ENCODE assay signal across 8 cellular contexts in the genomic region with DNA sequence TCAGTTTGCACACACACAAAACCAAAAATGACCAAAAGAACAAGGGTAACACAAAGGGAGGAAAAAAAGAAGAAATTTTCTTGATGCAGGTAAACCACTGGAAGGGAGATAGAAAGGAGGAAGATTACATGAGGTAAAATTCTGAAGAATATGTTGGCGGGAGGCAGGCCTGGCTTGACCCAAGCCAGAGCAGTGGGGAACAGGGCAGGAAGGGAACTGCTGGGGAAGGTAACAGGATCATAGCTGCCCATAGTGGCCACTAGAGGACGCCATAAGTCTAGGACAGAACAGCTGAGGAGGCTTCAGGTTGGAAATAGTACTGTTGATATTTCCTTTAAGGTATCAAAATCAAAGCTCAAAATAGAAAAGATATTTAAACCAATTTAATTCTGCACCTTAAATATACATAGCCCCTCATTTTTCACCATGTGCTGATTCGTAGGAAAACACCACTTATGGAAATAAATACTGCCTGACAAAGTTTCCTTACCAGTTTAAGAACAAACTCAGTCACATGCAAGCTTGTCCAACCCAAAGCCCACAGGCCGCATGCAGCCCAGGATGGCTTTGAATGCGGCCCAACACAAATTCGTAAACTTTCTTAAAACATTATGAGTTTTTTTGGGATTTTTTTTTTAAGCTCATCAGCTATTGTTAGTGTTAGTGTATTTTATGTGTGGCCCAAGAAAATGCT. TPM values are rescaled to one million over a fixed set of nuclear protein-coding genes. Genes with fewer than 3 reads are reported as not detected.
A peak's percentile ranks its signal among the peaks of the same experiment; 100 is the strongest.
DNase-seq lines count a peak whose midpoint lies in the region; ATAC-seq and TF ChIP-seq lines count a peak whose summit lies in the region.

No MANE protein-coding gene starts in this region.

- H4K20me1 ChIP-seq in OCI-LY7 (ENCODE audit: insufficient read depth, low read length): no peaks in the 10 kb centered on the region

- no peak overlapping the region for H3K4me3 Mint-ChIP-seq in Calu3 (ENCODE audit: low read depth, unreplicated experiment)
- no peak overlapping the region for H3K4me3 Mint-ChIP-seq in activated T-helper 2 cell treated with anti-CD3 and anti-CD28 coated beads, Interferon-gamma antibody, Interleukin-2, Interleukin-4, amounts not matched to agents 10 μg/mL and 5 μg/mL and 100 μg/mL, durations not matched to agents 14 hours and 24 hours and 36 hours (ENCODE audit: low read depth)

- H3K4me1 ChIP-seq in OCI-LY7 (ENCODE audit: insufficient read depth, low read length, poor library complexity, severe bottlenecking) (no peaks in the 10 kb centered on the region), psoas muscle (no peaks in the 10 kb centered on the region)

- CTCF ChIA-PET in Calu3 (lab: Charles Lee): interaction anchor here (0.7 to 1.4 kb wide), 7 partner anchors 11 to 235 kb away, joined by 3 to 9 read pairs (median 7); partner anchors contain the start of gene ORC6
- CTCF ChIA-PET in OCI-LY7 (lab: Charles Lee; ENCODE audit: unreplicated experiment): interaction anchor here (0.5 to 1.1 kb wide), 4 partner anchors 116 to 243 kb away, joined by 3 to 4 read pairs (median 3); no protein-coding TSS in a partner anchor

- peaks cover 68% of the 10 kb centered on the region for H3K36me3 Mint-ChIP-seq in Calu3 (ENCODE audit: insufficient read depth, unreplicated experiment)
- peaks cover 60% of the 10 kb centered on the region for H3K36me3 Mint-ChIP-seq in activated T-helper 2 cell treated with anti-CD3 and anti-CD28 coated beads, Interferon-gamma antibody, Interleukin-2, Interleukin-4, amounts not matched to agents 10 μg/mL and 5 μg/mL and 100 μg/mL, durations not matched to agents 14 hours and 24 hours and 36 hours (ENCODE audit: low read depth)

- no peaks in the 10 kb centered on the region for H3K79me2 ChIP-seq in OCI-LY7 (ENCODE audit: insufficient read depth, low read depth, low read length)

- BruUV-seq in Calu3 (replicated peaks; lab: Mats Ljungman, UMichigan): no TSS peak
- BruUV-seq in OCI-LY7 (replicated peaks; lab: Mats Ljungman, UMichigan): no TSS peak

- H3K27ac Mint-ChIP-seq in Calu3 (ENCODE audit: unreplicated experiment): no peak overlapping the region
- no peak overlapping the region for H3K27ac Mint-ChIP-seq in activated T-helper 2 cell treated with anti-CD3 and anti-CD28 coated beads, Interferon-gamma antibody, Interleukin-2, Interleukin-4, amounts not matched to agents 10 μg/mL and 5 μg/mL and 100 μg/mL, durations not matched to agents 14 hours and 24 hours and 36 hours

- peak; percentile 75 for ATAC-seq in GM21367 (IDR thresholded peaks at IDR 0.05; ENCODE audit: unreplicated experiment)
- ATAC-seq in psoas muscle: peak; percentile 86 to 97 (median 95)
- ATAC-seq in GM18873 (IDR thresholded peaks at IDR 0.05; ENCODE audit: low FRiP score, unreplicated experiment): no peak

- no peaks in the 10 kb centered on the region for H3K9me3 Mint-ChIP-seq in Calu3 (ENCODE audit: low read depth, unreplicated experiment)
- H3K9me3 Mint-ChIP-seq in activated T-helper 2 cell treated with anti-CD3 and anti-CD28 coated beads, Interferon-gamma antibody, Interleukin-2, Interleukin-4, amounts not matched to agents 10 μg/mL and 5 μg/mL and 100 μg/mL, durations not matched to agents 14 hours and 24 hours and 36 hours: no peaks in the 10 kb centered on the region

- no peak overlapping the region for H3K4me2 ChIP-seq in OCI-LY7 (ENCODE audit: low read length)

- no peaks in the 10 kb centered on the region for H3K27me3 Mint-ChIP-seq in Calu3 (ENCODE audit: unreplicated experiment)
- no peaks in the 10 kb centered on the region for H3K27me3 Mint-ChIP-seq in activated T-helper 2 cell treated with anti-CD3 and anti-CD28 coated beads, Interferon-gamma antibody, Interleukin-2, Interleukin-4, amounts not matched to agents 10 μg/mL and 5 μg/mL and 100 μg/mL, durations not matched to agents 14 hours and 24 hours and 36 hours (ENCODE audit: low read depth)

- H3K36me3 ChIP-seq in OCI-LY7 (ENCODE audit: insufficient read depth, low read length): peaks cover 90% of the 10 kb centered on the region
- peaks cover 5 to 96% of the 10 kb centered on the region in 2 donors for H3K36me3 ChIP-seq in psoas muscle (ENCODE audit: insufficient read depth in 1 of 2, low read depth in 1 of 2)

- intact Hi-C loops in Calu3 (cut with micrococcal nuclease; ENCODE audit: unreplicated experiment) (loop anchor here (1.0 to 5.0 kb wide), 3 partner anchors 51 to 234 kb away; partner anchors contain the start of gene SHCBP1), OCI-LY7 (cut with micrococcal nuclease; ENCODE audit: unreplicated experiment) (loop anchor here (1.0 to 5.0 kb wide), 4 partner anchors 15 to 254 kb away; no protein-coding TSS in a partner anchor), psoas muscle (cut with DNase I) (loop anchor here (2.0 to 5.0 kb wide), 2 partner anchors 129 kb away; no protein-coding TSS in a partner anchor)
- intact Hi-C loops in activated T-helper 2 cell treated with anti-CD3 and anti-CD28 coated beads, Interferon-gamma antibody, Interleukin-2, Interleukin-4, amounts not matched to agents 10 μg/mL and 5 μg/mL and 100 μg/mL, durations not matched to agents 14 hours and 24 hours and 36 hours (cut with micrococcal nuclease): loop anchor here (2.0 to 5.0 kb wide), 2 partner anchors 235 to 259 kb away; no protein-coding TSS in a partner anchor

- no peak overlapping the region for H2AFZ ChIP-seq in OCI-LY7 (ENCODE audit: low read length)

- no peak overlapping the region for H3K27ac ChIP-seq in OCI-LY7 (ENCODE audit: low read depth, low read length, poor library complexity, severe bottlenecking)
- H3K27ac ChIP-seq in psoas muscle: no peak overlapping the region

- no peak overlapping the region for H3K4me3 ChIP-seq in OCI-LY7 (ENCODE audit: low read depth, low read length, poor library complexity, severe bottlenecking)
- H3K4me3 ChIP-seq in psoas muscle: no peak overlapping the region

- H3K9me3 ChIP-seq in OCI-LY7 (ENCODE audit: low read length) (no peaks in the 10 kb centered on the region), psoas muscle (no peaks in the 10 kb centered on the region)

- H3K9me2 ChIP-seq in OCI-LY7 (ENCODE audit: insufficient read depth, low read length): no peaks in the 10 kb centered on the region

- H3K27me3 ChIP-seq in psoas muscle (ENCODE audit: insufficient read depth in 3 of 3, low read length in 2 of 3): no peaks in the 10 kb centered on the region

- POLR2A ChIA-PET in OCI-LY7 (lab: Charles Lee): interaction anchor here (0.6 to 3.1 kb wide), 6 partner anchors 11 to 173 kb away, joined by 3 to 15 read pairs (median 4); no protein-coding TSS in a partner anchor

- WGBS in psoas muscle, 3 donors: 68 to 76% (median 71%) methylated on average over 6 of the region's 6 CpGs

- TF ChIP-seq CTCF in Calu3 (IDR thresholded peaks at IDR 0.05; ENCODE audit: unreplicated experiment): peak; percentile 84
- TF ChIP-seq CTCF in OCI-LY7 (conservative IDR thresholded peaks at IDR 0.05; ENCODE audit: low read length): peak; percentile 99
- TF ChIP-seq CTCF in psoas muscle (IDR thresholded peaks at IDR 0.05): peak; percentile 92

- H3K4me1 Mint-ChIP-seq in Calu3 (ENCODE audit: low read depth, unreplicated experiment): peaks cover 8% of the 10 kb centered on the region
- no peaks in the 10 kb centered on the region for H3K4me1 Mint-ChIP-seq in activated T-helper 2 cell treated with anti-CD3 and anti-CD28 coated beads, Interferon-gamma antibody, Interleukin-2, Interleukin-4, amounts not matched to agents 10 μg/mL and 5 μg/mL and 100 μg/mL, durations not matched to agents 14 hours and 24 hours and 36 hours (ENCODE audit: low read depth)

- peak; percentile 57 for DNase-seq in Calu3
- peak; percentile 28 for DNase-seq in HuH-7.5 (ENCODE audit: low spot score)
- DNase-seq in OCI-LY7 (ENCODE audit: low spot score): peak; percentile 78
- peak; percentile 25 for DNase-seq in activated T-helper 2 cell treated with anti-CD3 and anti-CD28 coated beads, Interferon-gamma antibody, Interleukin-2, Interleukin-4, amounts not matched to agents 10 μg/mL and 5 μg/mL and 100 μg/mL, durations not matched to agents 14 hours and 24 hours and 36 hours (ENCODE audit: low spot score)
- DNase-seq in glomerular visceral epithelial cell (ENCODE audit: extremely low spot score): peak; percentile 65
- DNase-seq in psoas muscle: peak in 1 of 2 donors; percentile 25

RNA-seq across cellular contexts. Expression of gene VPS35, which starts 15.5 kb away (rescaled TPM):
- total RNA-seq in Calu3 (2022) (168 and 181 TPM in 2 replicates), OCI-LY7 (2022) (100 and 105 TPM in 2 replicates), psoas muscle (10 to 100 TPM; 29.9 to 49.8 (median 40.4) TPM)
- 48.0 and 64.6 TPM in 2 replicates for total RNA-seq in OCI-LY7 (2014; rRNA removed; shearing (Covaris generic))
- 90.4 and 90.5 TPM in 2 replicates for total RNA-seq in activated T-helper 2 cell treated with anti-CD3 and anti-CD28 coated beads, Interferon-gamma antibody, Interleukin-2, Interleukin-4, amounts not matched to agents 10 μg/mL and 5 μg/mL and 100 μg/mL, durations not matched to agents 14 hours and 24 hours and 36 hours
- polyA plus RNA-seq in psoas muscle: 10 to 100 TPM; 22.8 to 47.0 (median 23.5) TPM

RNA-seq across cellular contexts. Expression of gene ORC6, which starts 16.0 kb away (rescaled TPM):
- total RNA-seq in Calu3 (2022) (64.9 and 68.3 TPM in 2 replicates), OCI-LY7 (2022) (100 and 109 TPM in 2 replicates), psoas muscle (under 1 TPM; 0.26 to 0.79 (median 0.34) TPM)
- total RNA-seq in OCI-LY7 (2014; rRNA removed; shearing (Covaris generic)): 60.6 and 67.4 TPM in 2 replicates
- 56.2 and 56.8 TPM in 2 replicates for total RNA-seq in activated T-helper 2 cell treated with anti-CD3 and anti-CD28 coated beads, Interferon-gamma antibody, Interleukin-2, Interleukin-4, amounts not matched to agents 10 μg/mL and 5 μg/mL and 100 μg/mL, durations not matched to agents 14 hours and 24 hours and 36 hours
- 1 to 10 TPM in 2 of 3 donors, under 1 TPM in 1; 0.70 to 2.5 (median 1.6) TPM for polyA plus RNA-seq in psoas muscle

RNA-seq across cellular contexts. Expression of gene SHCBP1, which starts 52.3 kb away (rescaled TPM):
- total RNA-seq in Calu3 (2022) (43.2 and 54.8 TPM in 2 replicates), OCI-LY7 (2022) (49.5 and 49.6 TPM in 2 replicates), psoas muscle (1 to 10 TPM in 1 of 4 donors, under 1 TPM in 3; 0.28 to 1.2 (median 0.42) TPM)
- total RNA-seq in OCI-LY7 (2014; rRNA removed; shearing (Covaris generic)): 32.6 and 35.3 TPM in 2 replicates
- 45.6 and 46.9 TPM in 2 replicates for total RNA-seq in activated T-helper 2 cell treated with anti-CD3 and anti-CD28 coated beads, Interferon-gamma antibody, Interleukin-2, Interleukin-4, amounts not matched to agents 10 μg/mL and 5 μg/mL and 100 μg/mL, durations not matched to agents 14 hours and 24 hours and 36 hours
- under 1 TPM; 0.18 to 0.46 (median 0.35) TPM for polyA plus RNA-seq in psoas muscle

Comparison
In these comparisons a context has a peak if more than half of its experiments do, and no peak if none do; other contexts are left out.
1. RNA of gene ORC6, which starts 16.0 kb away (total RNA-seq): 60.6 to 109 TPM in OCI-LY7, 64.9 to 68.3 TPM in Calu3 and 56.2 to 56.8 TPM in activated T-helper 2 cell treated with anti-CD3 and anti-CD28 coated beads, Interferon-gamma antibody, Interleukin-2, Interleukin-4, amounts not matched to agents 10 μg/mL and 5 μg/mL and 100 μg/mL, durations not matched to agents 14 hours and 24 hours and 36 hours; 0.26 to 0.79 TPM in psoas muscle; every median in the first group is over 10 times any median in the second.
2. RNA of gene SHCBP1, which starts 52.3 kb away (total RNA-seq): 43.2 to 54.8 TPM in Calu3, 32.6 to 49.6 TPM in OCI-LY7 and 45.6 to 46.9 TPM in activated T-helper 2 cell treated with anti-CD3 and anti-CD28 coated beads, Interferon-gamma antibody, Interleukin-2, Interleukin-4, amounts not matched to agents 10 μg/mL and 5 μg/mL and 100 μg/mL, durations not matched to agents 14 hours and 24 hours and 36 hours; 0.28 to 1.2 TPM in psoas muscle; every median in the first group is over 10 times any median in the second.
3. Peak in every context shown above with its lines, with median percentiles within 50 percentile points of each other: CTCF ChIP-seq.